In genomic region chr2:208320686-208321085, GRCh38 we compare ENCODE assay signal across 8 cellular contexts. TPM values are rescaled to one million over a fixed set of nuclear protein-coding genes. Genes with fewer than 3 reads are reported as not detected.
DNase-seq lines count a peak whose midpoint lies in the region; ATAC-seq and TF ChIP-seq lines count a peak whose summit lies in the region.

No MANE protein-coding gene starts in this region.

- H3K27ac Mint-ChIP-seq in CD8-positive, alpha-beta T cell, result no peak overlapping the region

- peak; percentile 94 for ATAC-seq in GM21390 (IDR thresholded peaks at IDR 0.05; ENCODE audit: unreplicated experiment)
- peak; percentile 73 for ATAC-seq in HG03521 (IDR thresholded peaks at IDR 0.05; ENCODE audit: unreplicated experiment)
- no peak for ATAC-seq in CD8-positive, alpha-beta T cell

- H3K4me3 ChIP-seq in AG10803 (ENCODE audit: low read length) (no peak overlapping the region), right atrium auricular region (no peak overlapping the region)
- no peak overlapping the region for H3K4me3 ChIP-seq in CD8-positive, alpha-beta T cell (ENCODE audit: low read depth, low read length)

- no peaks in the 10 kb centered on the region for H3K9me3 Mint-ChIP-seq in CD8-positive, alpha-beta T cell

- CTCF ChIA-PET in CD8-positive, alpha-beta T cell (lab: Charles Lee), result interaction anchor here (0.7 to 1.5 kb wide), 3 partner anchors 8 to 145 kb away, joined by 3 to 6 read pairs (median 3); no protein-coding TSS in a partner anchor

- no peak for TF ChIP-seq CTCF in AG10803 (conservative IDR thresholded peaks at IDR 0.05; ENCODE audit: low read length)
- no peak for TF ChIP-seq CTCF in right atrium auricular region (IDR thresholded peaks at IDR 0.05)
- TF ChIP-seq CTCF in CD8-positive, alpha-beta T cell (IDR thresholded peaks at IDR 0.05), result no peak

- no peaks in the 10 kb centered on the region for H3K4me1 Mint-ChIP-seq in CD8-positive, alpha-beta T cell (ENCODE audit: low read depth)

- DNase-seq in AG10803 (ENCODE audit: low read depth) (peak; percentile 43), right atrium auricular region (ENCODE audit: low spot score) (no peak), NCI-H446 (lab: John Stamatoyannopoulos, UW) (no peak), A172 (ENCODE audit: low spot score) (no peak), NCI-H82 (lab: John Stamatoyannopoulos, UW) (no peak)
- DNase-seq in CD8-positive, alpha-beta T cell, result no peak

- intact Hi-C loops in CD8-positive, alpha-beta T cell (cut with DNase I, micrococcal nuclease), result no loop called here

- no peaks in the 10 kb centered on the region for H3K27me3 ChIP-seq in right atrium auricular region
- no peaks in the 10 kb centered on the region for H3K27me3 ChIP-seq in CD8-positive, alpha-beta T cell (ENCODE audit: insufficient read depth, low read length)

- H3K36me3 ChIP-seq in right atrium auricular region, result peaks cover 15% of the 10 kb centered on the region
- peaks cover 28% of the 10 kb centered on the region for H3K36me3 ChIP-seq in CD8-positive, alpha-beta T cell (ENCODE audit: insufficient read depth, low read length)

- peaks cover 82% of the 10 kb centered on the region for H3K36me3 Mint-ChIP-seq in CD8-positive, alpha-beta T cell

- H3K27ac ChIP-seq in right atrium auricular region, result peak overlapping the region; percentile 40 to 62
- H3K27ac ChIP-seq in CD8-positive, alpha-beta T cell (ENCODE audit: low read depth, low read length), result no peak overlapping the region

- H3K4me1 ChIP-seq in right atrium auricular region, result peaks cover 0 to 32% of the 10 kb centered on the region in 2 donors
- H3K4me1 ChIP-seq in CD8-positive, alpha-beta T cell (ENCODE audit: insufficient read depth, low read length), result no peaks in the 10 kb centered on the region

- H3K9me3 ChIP-seq in right atrium auricular region, result no peaks in the 10 kb centered on the region
- no peaks in the 10 kb centered on the region for H3K9me3 ChIP-seq in CD8-positive, alpha-beta T cell (ENCODE audit: low read length)

- H3K4me3 Mint-ChIP-seq in CD8-positive, alpha-beta T cell, result no peak overlapping the region

- H3K27me3 Mint-ChIP-seq in CD8-positive, alpha-beta T cell (ENCODE audit: low read depth), result no peaks in the 10 kb centered on the region

- POLR2A ChIA-PET in CD8-positive, alpha-beta T cell (lab: Charles Lee), result interaction anchor here (2.4 kb wide), 1 partner anchor 9 kb away, joined by 5 read pairs; no protein-coding TSS in a partner anchor

RNA-seq across cellular contexts. Expression of gene PIKFYVE, which starts 54.6 kb away (rescaled TPM):
- 10 to 100 TPM; 15.8 to 17.8 TPM for total RNA-seq in right atrium auricular region
- 10 to 100 TPM; 27.7 to 29.1 TPM for total RNA-seq in CD8-positive, alpha-beta T cell
- 25.6 and 29.2 TPM in 2 replicates for total RNA-seq in A172 (2014; rRNA removed; shearing (Covaris generic))
